16 cellular contexts compared by ENCODE assay signal in the genomic region with DNA sequence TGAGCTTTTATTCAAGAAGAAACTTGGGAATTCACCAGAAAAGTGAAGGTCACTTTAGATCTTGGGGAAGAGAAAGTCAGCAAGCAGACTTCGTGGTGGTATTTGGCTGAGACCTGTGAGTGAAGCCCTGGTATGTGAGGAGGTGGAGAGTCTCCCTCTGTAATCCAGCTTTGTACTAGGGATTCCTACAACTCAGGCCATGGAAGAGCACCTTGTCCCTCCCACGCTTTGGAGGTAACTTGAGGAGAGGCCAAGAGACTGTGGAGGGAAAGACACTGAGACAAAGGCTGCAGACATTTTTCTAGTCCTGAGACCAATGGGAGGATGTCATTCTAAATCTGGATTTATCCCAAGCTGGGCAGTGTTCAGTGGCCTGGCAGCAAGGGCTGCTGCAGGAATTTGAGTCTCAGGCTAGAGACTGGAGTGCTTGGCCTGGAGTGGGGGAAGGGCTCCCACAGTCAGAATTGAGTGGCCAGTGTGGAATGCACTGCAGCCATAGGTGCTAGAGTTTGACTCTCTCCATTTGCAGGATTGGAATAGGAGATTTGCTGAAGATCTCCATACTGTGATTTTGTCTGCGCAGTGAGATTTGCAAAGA.
"Had no signal": no experiment of that assay in that cellular context is flagged by ENCODE, and none has a peak within 500 bp of the region (broad histone marks: within the 10 kb centered on the region; RNA-seq: fewer than 3 reads in every experiment).

No MANE protein-coding gene starts in this region.

- ATAC-seq: natural killer cell; stimulated activated effector memory CD8-positive, alpha-beta T cell treated with anti-CD3 and anti-CD28 coated beads, Interleukin-12 subunit alpha, Interleukin-12 subunit beta, amount 100 ng/mL, for 72 hours; T-helper 17 cell had no signal

- H3K4me1 Mint-ChIP-seq: immature natural killer cell; natural killer cell; stimulated activated effector memory CD8-positive, alpha-beta T cell treated with anti-CD3 and anti-CD28 coated beads, Interleukin-12 subunit alpha, Interleukin-12 subunit beta, amount 100 ng/mL, for 72 hours; T-helper 17 cell had no signal

- H3K4me3 ChIP-seq: lower lobe of right lung, sigmoid colon, stomach had no signal

- H3K27ac Mint-ChIP-seq: activated naive CD8-positive, alpha-beta T cell; immature natural killer cell; natural killer cell; stimulated activated effector memory CD8-positive, alpha-beta T cell treated with anti-CD3 and anti-CD28 coated beads, Interleukin-12 subunit alpha, Interleukin-12 subunit beta, amount 100 ng/mL, for 72 hours; T-helper 17 cell; type B pancreatic cell had no signal

- DNase-seq: activated CD4-positive, alpha-beta T cell treated with anti-CD3 and anti-CD28 coated beads for 1 hour; activated CD4-positive, alpha-beta T cell treated with anti-CD3 and anti-CD28 coated beads, Interleukin-2, amount 50 U/mL, for 4 hours; dermis blood vessel endothelial cell; foreskin melanocyte; immature natural killer cell; lower lobe of right lung; natural killer cell; nucleus accumbens; sigmoid colon; stimulated activated CD4-positive, alpha-beta T cell treated with anti-CD3 and anti-CD28 coated beads, Interleukin-4, amount 100 ng/mL, for 24 hours; stomach; T-helper 17 cell had no signal

- H3K4me3 Mint-ChIP-seq: activated naive CD8-positive, alpha-beta T cell; immature natural killer cell; natural killer cell; stimulated activated effector memory CD8-positive, alpha-beta T cell treated with anti-CD3 and anti-CD28 coated beads, Interleukin-12 subunit alpha, Interleukin-12 subunit beta, amount 100 ng/mL, for 72 hours; T-helper 17 cell; type B pancreatic cell had no signal

- H3K9me3 Mint-ChIP-seq: type B pancreatic cell had no signal

- H3K27me3 ChIP-seq: sigmoid colon, stomach had no signal

- H3K27me3 Mint-ChIP-seq: type B pancreatic cell had no signal

- H3K27ac ChIP-seq: lower lobe of right lung, sigmoid colon, stomach, VCaP had no signal

- H3K36me3 Mint-ChIP-seq: stimulated activated effector memory CD8-positive, alpha-beta T cell treated with anti-CD3 and anti-CD28 coated beads, Interleukin-12 subunit alpha, Interleukin-12 subunit beta, amount 100 ng/mL, for 72 hours; type B pancreatic cell had no signal

- H3K4me1 ChIP-seq: lower lobe of right lung, sigmoid colon, stomach had no signal

- H3K36me3 ChIP-seq: lower lobe of right lung, sigmoid colon, stomach had no signal
